In the genomic region with DNA sequence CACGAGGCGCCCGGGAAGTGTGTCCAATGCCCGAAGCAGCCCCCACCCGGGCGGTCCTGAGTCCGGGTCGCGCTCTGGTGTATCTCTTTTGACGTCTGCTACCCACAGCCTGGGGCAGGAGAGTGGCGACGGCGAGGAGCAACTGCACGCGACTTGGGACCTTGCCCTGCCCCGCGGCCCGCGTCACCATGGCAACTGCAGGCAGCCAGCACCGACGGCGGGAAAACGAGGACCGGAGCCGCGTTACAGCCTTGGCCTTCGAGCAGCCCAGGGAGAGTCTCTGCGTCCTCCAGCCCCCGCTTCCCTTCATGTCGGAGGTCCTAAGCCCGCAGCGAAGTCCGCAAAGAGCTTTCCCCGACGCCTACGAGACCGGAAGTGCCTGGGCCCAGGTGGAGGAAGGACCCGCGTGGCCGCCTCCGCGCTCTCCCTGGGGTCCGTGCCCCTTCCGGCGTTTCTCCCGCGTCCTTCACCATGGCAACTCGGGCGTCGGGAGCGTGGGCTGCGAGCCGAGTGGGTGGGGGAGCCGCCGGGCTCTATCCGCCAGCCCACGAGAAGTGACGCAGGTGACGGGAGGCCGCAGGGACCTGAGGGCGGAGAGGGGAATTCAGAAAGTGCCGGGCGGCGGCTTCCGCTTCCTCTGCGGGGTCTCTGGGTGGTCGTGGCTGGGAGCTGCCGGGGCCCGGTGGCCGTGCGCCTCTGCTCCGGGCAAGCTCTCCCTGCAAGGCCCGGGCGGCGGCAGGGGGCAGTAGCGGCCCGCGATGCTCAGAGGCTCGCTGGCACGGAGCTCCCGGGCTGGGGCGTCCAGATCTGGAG, we compare ENCODE assay signal across 8 cellular contexts.
A peak's percentile ranks its signal among the peaks of the same experiment; 100 is the strongest.
DNase-seq lines count a peak whose midpoint lies in the region; ATAC-seq and TF ChIP-seq lines count a peak whose summit lies in the region.

No MANE protein-coding gene starts in this region.

- H3K4me3 ChIP-seq in OCI-LY7 (ENCODE audit: low read depth, low read length, poor library complexity, severe bottlenecking): no peak overlapping the region
- H3K4me3 ChIP-seq in neural progenitor cell: peak overlapping the region; percentile 66
- H3K4me3 ChIP-seq in stomach: peak overlapping the region; percentile 51 to 73 (median 62)

- H3K4me1 ChIP-seq in OCI-LY7 (ENCODE audit: insufficient read depth, low read length, poor library complexity, severe bottlenecking) (no peaks in the 10 kb centered on the region), foreskin keratinocyte (peaks cover 8% of the 10 kb centered on the region), neural progenitor cell (no peaks in the 10 kb centered on the region), stomach (peaks cover 9 to 14% (median 13%) of the 10 kb centered on the region in 4 donors)

- no peak overlapping the region for H3K27ac Mint-ChIP-seq in neural progenitor cell

- POLR2A ChIA-PET in OCI-LY7 (lab: Charles Lee): no interaction called here

- no peaks in the 10 kb centered on the region for H3K79me2 ChIP-seq in OCI-LY7 (ENCODE audit: insufficient read depth, low read depth, low read length)
- H3K79me2 ChIP-seq in neural progenitor cell (ENCODE audit: low read depth): no peaks in the 10 kb centered on the region

- H3K4me2 ChIP-seq in OCI-LY7 (ENCODE audit: low read length) (peak overlapping the region; percentile 32; the same call in 1 of the 2 replicates), neural progenitor cell (peak overlapping the region; percentile 81)

- DNase-seq in NCI-H82 (lab: John Stamatoyannopoulos, UW) (peak; percentile 79), NCI-H82 treated with DMSO at 0.1 percent for 48 hours (lab: John Stamatoyannopoulos, UW; ENCODE audit: unreplicated experiment) (no peak), OCI-LY7 (ENCODE audit: low spot score) (no peak), foreskin keratinocyte (peak in 1 of 2 donors; percentile 34), neural progenitor cell (ENCODE audit: low spot score) (peak; percentile 92), stomach (peak; percentile 84)
- DNase-seq in activated T-helper 9 cell treated with anti-CD3 and anti-CD28 coated beads, Interleukin-2, amount 50 U/mL, for 16 hours (ENCODE audit: low read depth): peak; percentile 56

- no peaks in the 10 kb centered on the region for H3K9me3 Mint-ChIP-seq in neural progenitor cell

- H3K9me3 ChIP-seq in OCI-LY7 (ENCODE audit: low read length) (no peaks in the 10 kb centered on the region), neural progenitor cell (ENCODE audit: low read depth) (no peaks in the 10 kb centered on the region), stomach (no peaks in the 10 kb centered on the region)

- no peak for TF ChIP-seq POLR2A in stomach (IDR thresholded peaks at IDR 0.05)

- H2AFZ ChIP-seq in OCI-LY7 (ENCODE audit: low read length) (no peak overlapping the region), neural progenitor cell (replicated peaks) (peak overlapping the region; percentile 98)

- H3K9ac ChIP-seq in neural progenitor cell: no peak overlapping the region

- peak; percentile 72 for ATAC-seq in HG03442 (IDR thresholded peaks at IDR 0.05; ENCODE audit: unreplicated experiment)
- ATAC-seq in foreskin keratinocyte: peak; percentile 77

- intact Hi-C loops in OCI-LY7 (cut with micrococcal nuclease; ENCODE audit: unreplicated experiment) (loop anchor here (5.0 kb wide), 1 partner anchor 245 kb away; no protein-coding TSS in a partner anchor), stomach (cut with DNase I; ENCODE audit: low total_unique reads) (loop anchor here (10.0 kb wide), 1 partner anchor 248 kb away; no protein-coding TSS in a partner anchor)

- H4K20me1 ChIP-seq in OCI-LY7 (ENCODE audit: insufficient read depth, low read length): no peaks in the 10 kb centered on the region
- no peaks in the 10 kb centered on the region for H4K20me1 ChIP-seq in neural progenitor cell (ENCODE audit: low read depth)

- no peaks in the 10 kb centered on the region for H3K36me3 ChIP-seq in OCI-LY7 (ENCODE audit: insufficient read depth, low read length)
- no peaks in the 10 kb centered on the region for H3K36me3 ChIP-seq in neural progenitor cell
- H3K36me3 ChIP-seq in stomach: no peaks in the 10 kb centered on the region

- BruUV-seq in OCI-LY7 (replicated peaks; lab: Mats Ljungman, UMichigan): no TSS peak

- CTCF ChIA-PET in OCI-LY7 (lab: Charles Lee; ENCODE audit: unreplicated experiment): interaction anchor here (0.6 kb wide), 1 partner anchor 82 kb away, joined by 3 read pairs; no protein-coding TSS in a partner anchor

- H3K27me3 ChIP-seq in foreskin keratinocyte: peaks cover 19% of the 10 kb centered on the region
- H3K27me3 ChIP-seq in neural progenitor cell: peaks cover 29% of the 10 kb centered on the region
- H3K27me3 ChIP-seq in stomach: peaks cover 0 to 36% (median 18%) of the 10 kb centered on the region in 3 donors

- no peak overlapping the region for H3K27ac ChIP-seq in OCI-LY7 (ENCODE audit: low read depth, low read length, poor library complexity, severe bottlenecking)
- peak overlapping the region; percentile 79 for H3K27ac ChIP-seq in foreskin keratinocyte
- H3K27ac ChIP-seq in neural progenitor cell: no peak overlapping the region
- peak overlapping the region in 1 of 5 donors; percentile 35 for H3K27ac ChIP-seq in stomach

- TF ChIP-seq CTCF in OCI-LY7 (conservative IDR thresholded peaks at IDR 0.05; ENCODE audit: low read length): peak; percentile 42
- TF ChIP-seq CTCF in foreskin keratinocyte (conservative IDR thresholded peaks at IDR 0.05): peak; percentile 92
- peak; percentile 85 for TF ChIP-seq CTCF in neural progenitor cell (IDR thresholded peaks at IDR 0.05)
- TF ChIP-seq CTCF in stomach (IDR thresholded peaks at IDR 0.05): peak in 5 of 7 experiments; percentile 44 to 70 (median 59)

- no peak for TF ChIP-seq EP300 in stomach (IDR thresholded peaks at IDR 0.05)

- 1 to 6% (median 3%) methylated on average over 38 to 82 of the region's 82 CpGs for WGBS in stomach, 5 donors

- peak overlapping the region; percentile 86 for H3K4me3 Mint-ChIP-seq in neural progenitor cell

- no peaks in the 10 kb centered on the region for H3K36me3 Mint-ChIP-seq in neural progenitor cell

- H3K27me3 Mint-ChIP-seq in neural progenitor cell (ENCODE audit: insufficient read depth, low read depth): no peaks in the 10 kb centered on the region

- H3K9me2 ChIP-seq in OCI-LY7 (ENCODE audit: insufficient read depth, low read length): no peaks in the 10 kb centered on the region

- H3F3A ChIP-seq in neural progenitor cell (ENCODE audit: low read depth): no peaks in the 10 kb centered on the region

- peaks cover 20% of the 10 kb centered on the region for H3K4me1 Mint-ChIP-seq in neural progenitor cell

Comparison
In these comparisons a context has a peak if more than half of its experiments do, and no peak if none do; other contexts are left out.
1. DNase-seq: peak in NCI-H82 (single experiment), activated T-helper 9 cell treated with anti-CD3 and anti-CD28 coated beads, Interleukin-2, amount 50 U/mL, for 16 hours (single experiment), neural progenitor cell (single experiment) and stomach (single experiment); none in NCI-H82 treated with DMSO at 0.1 percent for 48 hours (single experiment) and OCI-LY7 (single experiment).
2. CTCF ChIP-seq: peak in every context shown above with its lines; median percentile 92 in foreskin keratinocyte; 85 in neural progenitor cell; 59 in stomach; 42 in OCI-LY7.